ENCODE assay signal across 12 cellular contexts in the genomic region with DNA sequence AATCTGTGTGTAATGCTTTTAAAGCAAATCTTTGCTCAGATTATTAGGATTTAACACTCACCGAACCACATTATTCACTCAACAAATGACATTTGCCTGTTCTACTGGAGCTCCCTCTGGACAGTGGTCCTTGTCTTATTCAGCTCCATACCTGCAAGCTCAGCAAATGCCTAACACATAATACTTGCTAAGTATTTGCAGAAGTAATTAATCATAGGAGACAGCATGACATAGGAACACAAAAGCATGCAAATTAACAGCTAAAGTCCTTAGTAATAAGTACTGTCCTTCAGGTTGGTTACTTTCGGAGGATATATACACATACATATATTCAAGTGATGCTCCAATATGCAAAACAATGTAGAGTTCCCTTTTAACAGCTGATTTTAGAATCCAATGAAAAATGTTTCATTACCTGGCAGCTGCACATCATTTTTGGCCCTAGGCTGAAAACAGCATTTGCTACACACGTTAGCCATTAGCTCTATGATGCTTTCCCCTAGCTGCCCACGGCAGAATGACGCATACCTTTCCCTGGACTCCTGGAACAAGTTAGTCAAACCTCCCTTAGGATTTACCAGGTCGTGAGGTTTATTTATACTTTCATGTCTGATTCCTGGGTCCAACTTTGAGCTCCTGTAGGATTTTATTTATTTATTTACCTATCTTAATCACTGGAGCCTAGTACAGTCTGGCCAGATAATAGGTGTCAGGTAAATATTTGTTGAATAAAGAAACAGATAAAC. TPM values are rescaled to one million over a fixed set of nuclear protein-coding genes. Genes with fewer than 3 reads are reported as not detected.
A peak's percentile ranks its signal among the peaks of the same experiment; 100 is the strongest.
DNase-seq lines count a peak whose midpoint lies in the region; ATAC-seq, FAIRE-seq and TF ChIP-seq lines count a peak whose summit lies in the region.
"Had no signal": no experiment of that assay in that cellular context is flagged by ENCODE, and none has a peak within 500 bp of the region (broad histone marks: within the 10 kb centered on the region; RNA-seq: fewer than 3 reads in every experiment).

No MANE protein-coding gene starts in this region.

- no peak overlapping the region for H3K4me3 ChIP-seq in BLaER1
- H3K4me3 ChIP-seq in endodermal cell (ENCODE audit: low read length), result peak overlapping the region; percentile 48

- H4K20me1 ChIP-seq in BLaER1, result peaks cover 100% of the 10 kb centered on the region

- peaks cover 4% of the 10 kb centered on the region; the same call in 1 of the 2 replicates for H3K4me1 ChIP-seq in BLaER1
- H3K4me1 ChIP-seq in endodermal cell (ENCODE audit: control insufficient read depth, insufficient read depth, low read length), result peaks cover 7% of the 10 kb centered on the region

- H3K9me3 ChIP-seq in BLaER1 (no peaks in the 10 kb centered on the region), endodermal cell (ENCODE audit: control insufficient read depth, low read length) (no peaks in the 10 kb centered on the region)

- no peaks in the 10 kb centered on the region for H3K27me3 Mint-ChIP-seq in endodermal cell (ENCODE audit: insufficient read depth)
- no peaks in the 10 kb centered on the region for H3K27me3 Mint-ChIP-seq in neural crest cell (ENCODE audit: low read depth)
- H3K27me3 Mint-ChIP-seq: activated naive CD8-positive, alpha-beta T cell treated with anti-CD3 and anti-CD28 coated beads, Interleukin-2, amount 10 ng/mL, durations not matched to agents 7 days and 5 days; IgD-negative memory B cell had no signal

- 90 to 94% methylated on average over 4 to 6 of the region's 6 CpGs for WGBS in endodermal cell (ENCODE audit: insufficient coverage in 1 of 2, insufficient read length in 1 of 2), 2 experiments

- H3K36me3 ChIP-seq in BLaER1 (peaks cover 78% of the 10 kb centered on the region), endodermal cell (ENCODE audit: control insufficient read depth, insufficient read depth, low read length) (peaks cover 83% of the 10 kb centered on the region)

- TF ChIP-seq CTCF in endodermal cell (conservative IDR thresholded peaks at IDR 0.05), result peak; percentile 15
- TF ChIP-seq CTCF in neural crest cell (conservative IDR thresholded peaks at IDR 0.05), result peak; percentile 11

- H3K27ac Mint-ChIP-seq in endodermal cell, result peak overlapping the region; percentile 86
- H3K27ac Mint-ChIP-seq in neural crest cell (ENCODE audit: unreplicated experiment), result no peak overlapping the region

- no peak overlapping the region for H3K4me2 ChIP-seq in BLaER1

- H3K4me1 Mint-ChIP-seq in endodermal cell, result peaks cover 36% of the 10 kb centered on the region
- H3K4me1 Mint-ChIP-seq in neural crest cell, result peaks cover 13% of the 10 kb centered on the region

- H3K27me3 ChIP-seq in BLaER1, result no peaks in the 10 kb centered on the region
- H3K27me3 ChIP-seq in endodermal cell (ENCODE audit: control insufficient read depth, insufficient read depth, low read length, poor library complexity, severe bottlenecking), result no peaks in the 10 kb centered on the region

- no peak for FAIRE-seq in urothelium cell line (lab: Jason Lieb, UNC)

- H3K9ac ChIP-seq in BLaER1 (peak overlapping the region; percentile 38; the same call in 1 of the 2 replicates), endodermal cell (ENCODE audit: extremely low read depth, low read length, poor library complexity, severe bottlenecking) (no peak overlapping the region)

- DNase-seq in NCI-H526 treated with DMSO at 0.1 percent for 48 hours (lab: John Stamatoyannopoulos, UW) (peak; percentile 80), endodermal cell (no peak), neural crest cell (ENCODE audit: low read depth, low spot score) (no peak), urothelium cell line (ENCODE audit: low spot score) (no peak), NCI-H2081 treated with DMSO at 0.1 percent for 48 hours (lab: John Stamatoyannopoulos, UW) (no peak)
- DNase-seq: activated naive CD8-positive, alpha-beta T cell treated with anti-CD3 and anti-CD28 coated beads, Interleukin-2, amount 10 ng/mL, durations not matched to agents 7 days and 5 days; Calu3; SHP77 had no signal

- H3K4me3 Mint-ChIP-seq in endodermal cell (no peak overlapping the region), neural crest cell (no peak overlapping the region)
- H3K4me3 Mint-ChIP-seq: activated naive CD8-positive, alpha-beta T cell treated with anti-CD3 and anti-CD28 coated beads, Interleukin-2, amount 10 ng/mL, durations not matched to agents 7 days and 5 days had no signal

- H3K27ac ChIP-seq in BLaER1 (no peak overlapping the region), endodermal cell (ENCODE audit: low read depth, low read length) (no peak overlapping the region)

- H3K9me3 Mint-ChIP-seq in endodermal cell (no peaks in the 10 kb centered on the region), neural crest cell (no peaks in the 10 kb centered on the region)
- H3K9me3 Mint-ChIP-seq: activated naive CD8-positive, alpha-beta T cell treated with anti-CD3 and anti-CD28 coated beads, Interleukin-2, amount 10 ng/mL, durations not matched to agents 7 days and 5 days; IgD-negative memory B cell had no signal

- ATAC-seq in GM21390 (IDR thresholded peaks at IDR 0.05; ENCODE audit: unreplicated experiment) (no peak), HG03108 (IDR thresholded peaks at IDR 0.05; ENCODE audit: unreplicated experiment) (no peak)

- H3K36me3 Mint-ChIP-seq in endodermal cell (ENCODE audit: low read depth) (peaks cover 53% of the 10 kb centered on the region), neural crest cell (ENCODE audit: low read depth) (peaks cover 4% of the 10 kb centered on the region)

RNA-seq across cellular contexts. Expression of gene BRD7, which starts 8.6 kb away (rescaled TPM):
- total RNA-seq in endodermal cell (100 to 1,000 TPM; 125 to 163 TPM), neural crest cell (130 and 163 TPM in 2 replicates)
- polyA plus RNA-seq in endodermal cell (2013, experiment 1 of 2), result 124 TPM
- polyA plus RNA-seq in endodermal cell (2013, experiment 2 of 2), result 114 TPM
